ENCODE assay signal across 19 cellular contexts in the genomic region with DNA sequence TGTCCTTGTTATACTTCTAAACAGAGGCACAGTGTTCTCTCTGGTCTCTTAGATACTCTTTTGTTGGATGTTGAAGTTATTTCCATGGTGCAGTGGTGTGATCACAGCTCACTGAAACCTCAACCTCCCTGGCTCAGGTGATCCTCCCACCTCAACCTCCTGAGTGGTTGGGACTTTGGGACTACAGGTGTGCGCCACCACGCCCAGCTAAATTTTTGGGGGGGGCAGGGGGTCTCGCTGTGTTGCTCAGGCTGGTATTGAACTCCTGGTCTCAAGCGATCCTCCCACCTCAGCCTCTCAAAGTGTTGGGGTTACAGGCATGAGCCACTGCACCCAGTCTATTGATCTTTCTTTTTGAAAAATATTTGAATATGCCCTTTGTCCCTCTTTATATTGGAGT.
"Had no signal": no experiment of that assay in that cellular context is flagged by ENCODE, and none has a peak within 500 bp of the region (broad histone marks: within the 10 kb centered on the region; RNA-seq: fewer than 3 reads in every experiment).

No MANE protein-coding gene starts in this region.

- H3K27ac ChIP-seq: hepatocyte, ovary, right atrium auricular region, tibial artery, upper lobe of left lung had no signal

- H3K4me1 ChIP-seq: right atrium auricular region, tibial artery, upper lobe of left lung had no signal

- H3K27me3 Mint-ChIP-seq: central memory CD8-positive, alpha-beta T cell; naive thymus-derived CD8-positive, alpha-beta T cell had no signal

- H3K36me3 ChIP-seq: ovary had no signal

- H3K4me3 ChIP-seq: hepatocyte, mucosa of descending colon, ovary, right atrium auricular region, tibial artery, upper lobe of left lung had no signal

- H2AFZ ChIP-seq: hepatocyte had no signal

- H3K27me3 ChIP-seq: hepatocyte, ovary, right atrium auricular region, tibial artery, upper lobe of left lung had no signal

- FAIRE-seq: kidney, small intestine had no signal

- DNase-seq: dermis blood vessel endothelial cell; effector CD4-positive, alpha-beta T cell; foreskin melanocyte; kidney; left cardiac atrium; left ventricle myocardium superior; mesendoderm; small intestine; stimulated activated CD4-positive, alpha-beta T cell treated with anti-CD3 and anti-CD28 coated beads, Interleukin-2, amount 100 ng/mL, for 48 hours; stimulated activated naive CD8-positive, alpha-beta T cell treated with anti-CD3 and anti-CD28 coated beads, Interleukin-15, Interleukin-2, amounts not matched to agents 100 U/mL and 50 U/mL, for 24 hours; upper lobe of left lung had no signal

- H3K9me3 Mint-ChIP-seq: central memory CD8-positive, alpha-beta T cell; naive thymus-derived CD8-positive, alpha-beta T cell; stimulated activated effector memory CD8-positive, alpha-beta T cell treated with anti-CD3 and anti-CD28 coated beads, Interleukin-12 subunit alpha, Interleukin-12 subunit beta, amount 100 ng/mL, for 72 hours had no signal

- H3K4me3 Mint-ChIP-seq: central memory CD8-positive, alpha-beta T cell; naive thymus-derived CD8-positive, alpha-beta T cell; stimulated activated effector memory CD8-positive, alpha-beta T cell treated with anti-CD3 and anti-CD28 coated beads, Interleukin-12 subunit alpha, Interleukin-12 subunit beta, amount 100 ng/mL, for 72 hours had no signal

- H3K79me2 ChIP-seq: hepatocyte had no signal

- H3K27ac Mint-ChIP-seq: stimulated activated effector memory CD8-positive, alpha-beta T cell treated with anti-CD3 and anti-CD28 coated beads, Interleukin-12 subunit alpha, Interleukin-12 subunit beta, amount 100 ng/mL, for 72 hours had no signal

- ATAC-seq: left cardiac atrium; left ventricle myocardium superior; mucosa of descending colon; naive thymus-derived CD8-positive, alpha-beta T cell; stimulated activated effector memory CD8-positive, alpha-beta T cell treated with anti-CD3 and anti-CD28 coated beads, Interleukin-12 subunit alpha, Interleukin-12 subunit beta, amount 100 ng/mL, for 72 hours; stimulated activated naive CD8-positive, alpha-beta T cell treated with anti-CD3 and anti-CD28 coated beads, Interleukin-15, Interleukin-2, amounts not matched to agents 100 U/mL and 50 U/mL, for 24 hours had no signal

- H3K4me2 ChIP-seq: hepatocyte had no signal

- H3K9me3 ChIP-seq: mucosa of descending colon, ovary, right atrium auricular region, tibial artery, upper lobe of left lung had no signal
